Comparison of ENCODE assay signal across 25 cellular contexts in the genomic region with DNA sequence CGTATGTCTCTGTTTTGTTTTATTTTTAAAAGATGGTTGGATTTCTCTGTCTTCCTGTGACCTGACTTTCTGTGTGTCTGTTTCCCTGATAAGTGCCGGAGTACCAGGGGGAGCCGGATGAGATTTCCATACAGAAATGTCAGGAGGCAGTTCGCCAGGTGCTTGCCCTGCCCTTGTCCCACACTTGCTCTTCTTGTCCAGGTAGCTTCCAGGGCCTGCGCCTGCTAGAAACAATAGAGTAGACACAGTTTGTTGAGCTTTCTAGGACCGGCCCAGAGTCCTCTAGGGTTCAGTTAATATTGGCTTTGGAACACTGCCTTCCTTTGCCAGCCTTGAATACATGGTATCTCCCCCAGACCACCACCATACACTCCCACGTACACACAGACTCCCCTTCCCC. TPM values are rescaled to one million over a fixed set of nuclear protein-coding genes. Genes with fewer than 3 reads are reported as not detected.
"Had no signal": no experiment of that assay in that cellular context is flagged by ENCODE, and none has a peak within 500 bp of the region (broad histone marks: within the 10 kb centered on the region; RNA-seq: fewer than 3 reads in every experiment).

No MANE protein-coding gene starts in this region.

- H3K27ac ChIP-seq: hepatocyte, left ventricle myocardium inferior, ovary, right atrium auricular region, right lobe of liver, transverse colon, upper lobe of left lung, vagina had no signal

- H3K27me3 Mint-ChIP-seq: naive thymus-derived CD4-positive, alpha-beta T cell; progenitor cell of endocrine pancreas; stimulated activated memory B cell treated with anti-CD40 and anti-IgM and Interleukin-4, amounts not matched to agents 10 μg/mL and 1 μg/mL and 100 μg/mL, for 72 hours; stimulated activated naive CD8-positive, alpha-beta T cell treated with anti-CD3 and anti-CD28 coated beads, Interleukin-15, amount 100 ng/mL, for 72 hours had no signal

- H3K27me3 ChIP-seq: hepatocyte, ovary, right atrium auricular region, right lobe of liver, transverse colon, upper lobe of left lung, vagina had no signal

- H3K4me3 Mint-ChIP-seq: nephron progenitor cell; stimulated activated memory B cell treated with anti-CD40 and anti-IgM and Interleukin-4, amounts not matched to agents 10 μg/mL and 1 μg/mL and 100 μg/mL, for 72 hours; stimulated activated naive CD8-positive, alpha-beta T cell treated with anti-CD3 and anti-CD28 coated beads, Interleukin-15, amount 100 ng/mL, for 72 hours had no signal

- H3K27ac Mint-ChIP-seq: nephron progenitor cell; progenitor cell of endocrine pancreas; stimulated activated memory B cell treated with anti-CD40 and anti-IgM and Interleukin-4, amounts not matched to agents 10 μg/mL and 1 μg/mL and 100 μg/mL, for 72 hours; stimulated activated naive CD8-positive, alpha-beta T cell treated with anti-CD3 and anti-CD28 coated beads, Interleukin-15, amount 100 ng/mL, for 72 hours had no signal

- H3K4me3 ChIP-seq: hepatocyte, left ventricle myocardium inferior, lung, mucosa of descending colon, ovary, right atrium auricular region, right lobe of liver, smooth muscle cell, transverse colon, upper lobe of left lung, vagina had no signal

- H3K9me3 ChIP-seq: left ventricle myocardium inferior, mucosa of descending colon, ovary, right atrium auricular region, right lobe of liver, transverse colon, upper lobe of left lung, vagina had no signal

- H3K9me3 Mint-ChIP-seq: naive thymus-derived CD4-positive, alpha-beta T cell; nephron progenitor cell; stimulated activated memory B cell treated with anti-CD40 and anti-IgM and Interleukin-4, amounts not matched to agents 10 μg/mL and 1 μg/mL and 100 μg/mL, for 72 hours; stimulated activated naive CD8-positive, alpha-beta T cell treated with anti-CD3 and anti-CD28 coated beads, Interleukin-15, amount 100 ng/mL, for 72 hours had no signal

- H3K4me2 ChIP-seq: hepatocyte, smooth muscle cell had no signal

- H3K36me3 ChIP-seq: ovary, vagina had no signal

- ATAC-seq: mucosa of descending colon; naive thymus-derived CD4-positive, alpha-beta T cell; right lobe of liver; stimulated activated memory B cell treated with anti-CD40 and anti-IgM and Interleukin-4, amounts not matched to agents 10 μg/mL and 1 μg/mL and 100 μg/mL, for 72 hours; stimulated activated naive CD8-positive, alpha-beta T cell treated with anti-CD3 and anti-CD28 coated beads, Interleukin-15, amount 100 ng/mL, for 72 hours had no signal

- DNase-seq: islet precursor cell; left ventricle myocardium inferior; mesendoderm; midbrain; mucosa of descending colon; naive thymus-derived CD4-positive, alpha-beta T cell; nephron progenitor cell; ovary; right lobe of liver; stimulated activated CD4-positive, alpha-beta T cell treated with anti-CD3 and anti-CD28 coated beads, Interleukin-1b, Interleukin-23, amount 100 ng/mL, for 48 hours; stimulated activated CD4-positive, alpha-beta T cell treated with anti-CD3 and anti-CD28 coated beads, Interleukin-2, amount 100 ng/mL, for 48 hours; stimulated activated CD4-positive, alpha-beta T cell treated with anti-CD3 and anti-CD28 coated beads, Interleukin-4, amount 100 ng/mL, for 4 hours; stimulated activated CD8-positive, alpha-beta memory T cell treated with anti-CD3 and anti-CD28 coated beads, Interleukin-4, amount 100 ng/mL, for 48 hours; stimulated activated naive CD4-positive, alpha-beta T cell treated with Interleukin-2 at 50 U/mL for 16 hours; stimulated activated naive CD8-positive, alpha-beta T cell treated with anti-CD3 and anti-CD28 coated beads, Interleukin-15, amount 100 ng/mL, for 72 hours; substantia nigra; transverse colon; upper lobe of left lung had no signal

RNA-seq across cellular contexts. Expression of a gene that starts 25.8 kb away (rescaled TPM):
- polyA plus RNA-seq: naive thymus-derived CD4-positive, alpha-beta T cell had no signal
